Comparison of ENCODE assay signal across 12 cellular contexts in the genomic region with DNA sequence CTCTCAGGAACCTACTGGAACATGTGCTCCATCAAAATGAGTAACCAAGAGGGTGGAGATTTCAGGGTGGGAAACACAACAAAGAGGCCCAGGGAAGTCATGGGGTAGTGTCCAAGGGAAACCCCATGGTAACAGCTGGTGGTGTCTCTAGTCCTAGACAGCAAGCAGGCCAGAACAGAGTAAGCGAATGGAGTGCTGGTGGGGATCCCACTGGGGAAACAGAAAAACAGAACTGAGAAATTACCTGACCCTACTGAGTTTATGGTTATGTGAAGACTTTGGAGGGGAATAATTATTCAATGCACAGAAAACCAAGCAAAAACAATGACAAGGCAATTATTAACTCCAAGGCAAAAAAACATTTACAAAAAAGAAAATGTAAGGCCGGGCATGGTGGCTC. TPM values are rescaled to one million over a fixed set of nuclear protein-coding genes. Genes with fewer than 3 reads are reported as not detected.
A peak's percentile ranks its signal among the peaks of the same experiment; 100 is the strongest.
DNase-seq lines count a peak whose midpoint lies in the region; ATAC-seq and TF ChIP-seq lines count a peak whose summit lies in the region.
"Had no signal": no experiment of that assay in that cellular context is flagged by ENCODE, and none has a peak within 500 bp of the region (broad histone marks: within the 10 kb centered on the region; RNA-seq: fewer than 3 reads in every experiment).

No MANE protein-coding gene starts in this region.

- H3K27ac ChIP-seq in WERI-Rb-1, result no peak overlapping the region
- H3K27ac ChIP-seq: BLaER1 treated with 17β-estradiol and CSF1 and Interleukin-3, amounts not matched to agents 10 nM and 100 nM; psoas muscle had no signal

- H3K27me3 ChIP-seq in WERI-Rb-1 (ENCODE audit: insufficient read depth, low read depth, severe bottlenecking), result no peaks in the 10 kb centered on the region
- H3K27me3 ChIP-seq: BLaER1 treated with 17β-estradiol and CSF1 and Interleukin-3, amounts not matched to agents 10 nM and 100 nM had no signal

- no peaks in the 10 kb centered on the region for H3K4me1 Mint-ChIP-seq in brain
- peaks cover 13 to 25% of the 10 kb centered on the region in 2 donors for H3K4me1 Mint-ChIP-seq in immature natural killer cell

- DNase-seq in GM13976 (ENCODE audit: low spot score) (peak; percentile 45), DMS53 (lab: John Stamatoyannopoulos, UW) (no peak), WERI-Rb-1 (no peak), immature natural killer cell (no peak), amygdala (lab: John Stamatoyannopoulos, UW) (no peak)
- DNase-seq: NCI-H1930, psoas muscle had no signal

- in situ Hi-C loops in GM13976 (cut with MboI; ENCODE audit: low sequenced_read_pairs, unreplicated experiment), result no loop called here

- H3K9me3 Mint-ChIP-seq in brain (no peaks in the 10 kb centered on the region), immature natural killer cell (no peaks in the 10 kb centered on the region)
- H3K9me3 Mint-ChIP-seq: activated naive CD4-positive, alpha-beta T cell treated with anti-CD3 and anti-CD28 coated beads, Interleukin-2, amount 50 U/mL, for 24 hours had no signal

- H3K4me3 ChIP-seq in WERI-Rb-1 (ENCODE audit: low read depth, low read length), result no peak overlapping the region
- H3K4me3 ChIP-seq: BLaER1 treated with 17β-estradiol and CSF1 and Interleukin-3, amounts not matched to agents 10 nM and 100 nM; psoas muscle had no signal

- H3K36me3 ChIP-seq in WERI-Rb-1, result peaks cover 87% of the 10 kb centered on the region

- H3K4me3 Mint-ChIP-seq in brain, result no peak overlapping the region
- H3K4me3 Mint-ChIP-seq in immature natural killer cell, result no peak overlapping the region
- H3K4me3 Mint-ChIP-seq: activated naive CD4-positive, alpha-beta T cell treated with anti-CD3 and anti-CD28 coated beads, Interleukin-2, amount 50 U/mL, for 24 hours had no signal

- peaks cover 92% of the 10 kb centered on the region for H3K36me3 Mint-ChIP-seq in brain
- peaks cover 38 to 87% (median 44%) of the 10 kb centered on the region in 3 donors for H3K36me3 Mint-ChIP-seq in immature natural killer cell

- H3K27me3 Mint-ChIP-seq in brain (no peaks in the 10 kb centered on the region), immature natural killer cell (ENCODE audit: low read depth in 3 of 3) (no peaks in the 10 kb centered on the region)
- H3K27me3 Mint-ChIP-seq: activated naive CD4-positive, alpha-beta T cell treated with anti-CD3 and anti-CD28 coated beads, Interleukin-2, amount 50 U/mL, for 24 hours had no signal

- H3K27ac Mint-ChIP-seq in brain (peak overlapping the region in 3 of 5 experiments; percentile 8 to 13 (median 12)), immature natural killer cell (peak overlapping the region in 2 of 6 donors; percentile 45 to 53)

- no peaks in the 10 kb centered on the region for H3K9me3 ChIP-seq in WERI-Rb-1 (ENCODE audit: severe bottlenecking)
- H3K9me3 ChIP-seq: BLaER1 treated with 17β-estradiol and CSF1 and Interleukin-3, amounts not matched to agents 10 nM and 100 nM; psoas muscle had no signal

- ATAC-seq in GM19467 (IDR thresholded peaks at IDR 0.05; ENCODE audit: unreplicated experiment) (peak; percentile 63), HG02981 (IDR thresholded peaks at IDR 0.05; ENCODE audit: unreplicated experiment) (peak; percentile 60)
- ATAC-seq: psoas muscle had no signal

- no peak for TF ChIP-seq CTCF in GM13976 (IDR thresholded peaks at IDR 0.05; ENCODE audit: borderline replicate concordance, control extremely low read depth, extremely low read depth, insufficient read depth, missing control alignments)
- TF ChIP-seq CTCF in brain (conservative IDR thresholded peaks at IDR 0.05), result no peak
- TF ChIP-seq CTCF in WERI-Rb-1 (IDR thresholded peaks at IDR 0.05; ENCODE audit: low read depth, low read length), result no peak

RNA-seq across cellular contexts. Expression of gene ERCC3, which starts 16.9 kb away (rescaled TPM):
- polyA plus RNA-seq in brain (ENCODE audit: insufficient read depth, low read depth, low replicate concordance), result 27.5 TPM
- polyA plus RNA-seq in immature natural killer cell, result 10 to 100 TPM; 20.1 to 43.1 (median 21.5) TPM

RNA-seq across cellular contexts. Expression of gene CYP27C1, which starts 56.9 kb away (rescaled TPM):
- polyA plus RNA-seq in brain (ENCODE audit: insufficient read depth, low read depth, low replicate concordance), result not detected
- not detected for polyA plus RNA-seq in immature natural killer cell
